31 cellular contexts compared by ENCODE assay signal in the genomic region with DNA sequence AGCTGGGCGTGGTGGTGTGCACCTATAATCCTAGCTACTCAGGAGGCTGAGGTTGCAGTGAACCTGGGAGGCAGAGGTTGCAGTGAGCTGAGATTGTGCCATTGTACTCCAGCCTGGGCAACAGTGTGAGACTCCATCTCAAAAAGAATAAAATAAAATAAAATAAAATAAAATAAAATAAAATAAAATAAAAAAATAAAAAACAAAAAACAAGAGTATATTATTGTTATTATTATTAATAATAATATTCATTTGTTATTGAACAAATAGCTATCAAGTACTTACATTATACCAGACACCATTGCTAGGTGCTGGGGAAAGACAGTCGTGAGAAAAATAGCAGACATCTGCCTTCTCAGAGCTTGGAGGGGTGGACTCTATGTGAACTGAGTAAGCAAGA. TPM values are rescaled to one million over a fixed set of nuclear protein-coding genes. Genes with fewer than 3 reads are reported as not detected.
"Had no signal": no experiment of that assay in that cellular context is flagged by ENCODE, and none has a peak within 500 bp of the region (broad histone marks: within the 10 kb centered on the region; RNA-seq: fewer than 3 reads in every experiment).

No MANE protein-coding gene starts in this region.

- H3K4me3 ChIP-seq: stomach, testis, thoracic aorta, thyroid gland, tibial artery, tibial nerve, transverse colon, upper lobe of left lung, upper lobe of right lung, uterus, vagina had no signal

- H3K4me1 ChIP-seq: stomach, testis, thyroid gland, tibial artery, tibial nerve, transverse colon, upper lobe of left lung, upper lobe of right lung, uterus, vagina had no signal

- FAIRE-seq: urothelium cell line had no signal

- H3K27ac ChIP-seq: stomach, testis, thoracic aorta, thyroid gland, tibial artery, tibial nerve, transverse colon, upper lobe of left lung, upper lobe of right lung, uterus, vagina had no signal

- H3K27me3 ChIP-seq: testis, thyroid gland, upper lobe of left lung, uterus, vagina had no signal

- H3K36me3 ChIP-seq: stomach, thoracic aorta, thyroid gland, tibial artery, tibial nerve, transverse colon, upper lobe of left lung, upper lobe of right lung, uterus, vagina had no signal

- H3K27ac Mint-ChIP-seq: stimulated activated effector memory CD8-positive, alpha-beta T cell treated with anti-CD3 and anti-CD28 coated beads, Interleukin-12 subunit alpha, Interleukin-12 subunit beta, amount 100 ng/mL, for 72 hours; stimulated activated memory B cell treated with anti-CD40 and anti-IgM and Interleukin-4, amounts not matched to agents 10 μg/mL and 1 μg/mL and 100 μg/mL, for 72 hours; stimulated activated naive B cell treated with anti-CD40 and anti-IgM and Interleukin-4, amounts not matched to agents 10 μg/mL and 1 μg/mL and 100 μg/mL, for 72 hours; stimulated activated naive CD8-positive, alpha-beta T cell treated with anti-CD3 and anti-CD28 coated beads, Interleukin-15, Interleukin-2, amounts not matched to agents 100 ng/mL and 50 ng/mL, for 24 hours; type B pancreatic cell had no signal

- H3K9me3 ChIP-seq: stomach, testis, thoracic aorta, thyroid gland, tibial artery, tibial nerve, transverse colon, upper lobe of left lung, upper lobe of right lung, uterus, vagina had no signal

- H3K4me3 Mint-ChIP-seq: stimulated activated effector memory CD8-positive, alpha-beta T cell treated with anti-CD3 and anti-CD28 coated beads, Interleukin-12 subunit alpha, Interleukin-12 subunit beta, amount 100 ng/mL, for 72 hours; stimulated activated memory B cell treated with anti-CD40 and anti-IgM and Interleukin-4, amounts not matched to agents 10 μg/mL and 1 μg/mL and 100 μg/mL, for 72 hours; stimulated activated naive B cell treated with anti-CD40 and anti-IgM and Interleukin-4, amounts not matched to agents 10 μg/mL and 1 μg/mL and 100 μg/mL, for 72 hours; stimulated activated naive CD8-positive, alpha-beta T cell treated with anti-CD3 and anti-CD28 coated beads, Interleukin-15, amount 100 ng/mL, for 72 hours; stimulated activated naive CD8-positive, alpha-beta T cell treated with anti-CD3 and anti-CD28 coated beads, Interleukin-15, Interleukin-2, amounts not matched to agents 100 ng/mL and 50 ng/mL, for 24 hours; type B pancreatic cell had no signal

- H3K4me1 Mint-ChIP-seq: stimulated activated effector memory CD8-positive, alpha-beta T cell treated with anti-CD3 and anti-CD28 coated beads, Interleukin-12 subunit alpha, Interleukin-12 subunit beta, amount 100 ng/mL, for 72 hours; stimulated activated memory B cell treated with anti-CD40 and anti-IgM and Interleukin-4, amounts not matched to agents 10 μg/mL and 1 μg/mL and 100 μg/mL, for 72 hours; stimulated activated naive B cell treated with anti-CD40 and anti-IgM and Interleukin-4, amounts not matched to agents 10 μg/mL and 1 μg/mL and 100 μg/mL, for 72 hours; stimulated activated naive CD8-positive, alpha-beta T cell treated with anti-CD3 and anti-CD28 coated beads, Interleukin-15, amount 100 ng/mL, for 72 hours had no signal

- ATAC-seq: stimulated activated effector memory CD8-positive, alpha-beta T cell treated with anti-CD3 and anti-CD28 coated beads, Interleukin-12 subunit alpha, Interleukin-12 subunit beta, amount 100 ng/mL, for 72 hours; stimulated activated memory B cell treated with anti-CD40 and anti-IgM and Interleukin-4, amounts not matched to agents 10 μg/mL and 1 μg/mL and 100 μg/mL, for 72 hours; stimulated activated naive B cell treated with anti-CD40 and anti-IgM and Interleukin-4, amounts not matched to agents 10 μg/mL and 1 μg/mL and 100 μg/mL, for 72 hours; stimulated activated naive CD8-positive, alpha-beta T cell treated with anti-CD3 and anti-CD28 coated beads, Interleukin-15, amount 100 ng/mL, for 72 hours; stimulated activated naive CD8-positive, alpha-beta T cell treated with anti-CD3 and anti-CD28 coated beads, Interleukin-15, Interleukin-2, amounts not matched to agents 100 U/mL and 50 U/mL, for 24 hours; upper lobe of right lung had no signal

- DNase-seq: stimulated activated CD4-positive, alpha-beta T cell treated with anti-CD3 and anti-CD28 coated beads, Interleukin-2, amount 100 ng/mL, for 48 hours; stimulated activated CD4-positive, alpha-beta T cell treated with anti-CD3 and anti-CD28 coated beads, Interleukin-4, amount 100 ng/mL, for 1 hour; stimulated activated CD4-positive, alpha-beta T cell treated with anti-CD3 and anti-CD28 coated beads, Interleukin-4, amount 100 ng/mL, for 24 hours; stimulated activated CD4-positive, alpha-beta T cell treated with anti-CD3 and anti-CD28 coated beads, Interleukin-4, amount 100 ng/mL, for 4 hours; stimulated activated CD8-positive, alpha-beta memory T cell treated with anti-CD3 and anti-CD28 coated beads, Interleukin-4, amount 100 ng/mL, for 48 hours; stimulated activated naive B cell treated with anti-CD40 and anti-IgM and Interleukin-4, amounts not matched to agents 10 μg/mL and 1 μg/mL and 100 μg/mL, for 72 hours; stimulated activated naive CD4-positive, alpha-beta T cell; stimulated activated naive CD4-positive, alpha-beta T cell treated with Interleukin-2 at 50 U/mL for 16 hours; stimulated activated naive CD8-positive, alpha-beta T cell treated with anti-CD3 and anti-CD28 coated beads, Interleukin-15, amount 100 ng/mL, for 72 hours; stimulated activated naive CD8-positive, alpha-beta T cell treated with anti-CD3 and anti-CD28 coated beads, Interleukin-15, Interleukin-2, amounts not matched to agents 100 U/mL and 50 U/mL, for 24 hours; stomach; substantia nigra; testis; thyroid gland; tibial artery; transverse colon; trophoblast cell; upper lobe of left lung; uterus had no signal

- H3K9me3 Mint-ChIP-seq: stimulated activated effector memory CD8-positive, alpha-beta T cell treated with anti-CD3 and anti-CD28 coated beads, Interleukin-12 subunit alpha, Interleukin-12 subunit beta, amount 100 ng/mL, for 72 hours; stimulated activated memory B cell treated with anti-CD40 and anti-IgM and Interleukin-4, amounts not matched to agents 10 μg/mL and 1 μg/mL and 100 μg/mL, for 72 hours; stimulated activated naive B cell treated with anti-CD40 and anti-IgM and Interleukin-4, amounts not matched to agents 10 μg/mL and 1 μg/mL and 100 μg/mL, for 72 hours; stimulated activated naive CD8-positive, alpha-beta T cell treated with anti-CD3 and anti-CD28 coated beads, Interleukin-15, amount 100 ng/mL, for 72 hours; stimulated activated naive CD8-positive, alpha-beta T cell treated with anti-CD3 and anti-CD28 coated beads, Interleukin-15, Interleukin-2, amounts not matched to agents 100 ng/mL and 50 ng/mL, for 24 hours; type B pancreatic cell had no signal

- H3K36me3 Mint-ChIP-seq: stimulated activated effector memory CD8-positive, alpha-beta T cell treated with anti-CD3 and anti-CD28 coated beads, Interleukin-12 subunit alpha, Interleukin-12 subunit beta, amount 100 ng/mL, for 72 hours; stimulated activated memory B cell treated with anti-CD40 and anti-IgM and Interleukin-4, amounts not matched to agents 10 μg/mL and 1 μg/mL and 100 μg/mL, for 72 hours; stimulated activated naive B cell treated with anti-CD40 and anti-IgM and Interleukin-4, amounts not matched to agents 10 μg/mL and 1 μg/mL and 100 μg/mL, for 72 hours; type B pancreatic cell had no signal

RNA-seq across cellular contexts. Expression of gene PAX2, which starts 24.1 kb away (rescaled TPM):
- total RNA-seq: stomach, subcutaneous adipose tissue, temporal lobe, thoracic aorta, thyroid gland, tibial nerve, transverse colon, upper lobe of right lung, urinary bladder, vagina had no signal
